ENCODE assay signal across 37 cellular contexts in the genomic region with DNA sequence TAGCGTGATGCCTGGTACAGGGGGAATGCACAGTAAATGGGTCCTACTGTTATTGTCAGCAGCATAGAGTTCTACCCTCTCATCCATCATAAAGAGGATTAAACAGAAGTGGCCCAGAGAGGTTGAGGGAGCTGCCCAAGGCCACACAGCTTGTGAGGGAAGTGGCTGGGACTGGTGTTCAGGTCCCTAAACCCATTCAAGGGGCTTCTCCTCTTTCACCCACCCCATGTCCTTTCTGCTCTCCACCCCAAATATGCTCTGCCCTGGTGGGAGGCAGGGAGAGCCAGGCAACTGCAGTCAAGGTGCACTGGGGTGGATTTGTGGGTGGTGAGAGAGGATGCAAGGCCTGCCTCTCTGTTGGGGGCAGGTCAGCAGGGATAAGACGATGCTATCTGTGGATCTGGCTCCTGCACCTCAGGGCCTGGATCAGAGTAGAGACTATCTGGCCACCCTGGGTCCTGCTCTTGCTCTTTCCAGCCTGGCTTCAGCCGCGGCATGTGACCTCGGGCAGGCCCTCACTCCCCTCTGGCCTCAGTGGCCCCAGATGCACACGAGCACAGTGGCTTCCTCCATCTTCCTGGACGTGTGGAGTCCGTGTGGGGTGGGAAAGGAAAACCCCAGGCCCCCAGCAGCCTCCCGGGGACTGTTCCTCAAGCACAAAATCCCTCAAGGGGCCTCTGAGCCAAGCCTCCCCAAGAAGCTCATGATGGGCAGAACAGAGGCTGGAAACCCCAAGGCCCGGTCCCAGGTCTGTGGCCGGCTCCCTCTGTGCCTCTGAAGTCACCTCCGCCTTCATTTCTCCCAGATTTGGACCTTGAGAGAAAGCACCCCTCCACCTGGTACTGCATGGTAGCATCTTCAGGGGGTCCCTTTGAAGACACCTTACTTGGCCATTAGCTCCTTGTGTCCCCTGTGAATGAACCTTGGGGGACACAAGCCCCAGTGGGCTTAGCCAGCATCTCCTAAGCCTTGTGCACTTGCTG. TPM values are rescaled to one million over a fixed set of nuclear protein-coding genes. Genes with fewer than 3 reads are reported as not detected.
"Had no signal": no experiment of that assay in that cellular context is flagged by ENCODE, and none has a peak within 500 bp of the region (broad histone marks: within the 10 kb centered on the region; RNA-seq: fewer than 3 reads in every experiment).

No MANE protein-coding gene starts in this region.

- H3K4me3 ChIP-seq: adrenal gland, body of pancreas, breast epithelium had no signal

- H3K4me1 ChIP-seq: adrenal gland, body of pancreas, breast epithelium had no signal

- H3K27ac ChIP-seq: adrenal gland, body of pancreas, brain microvascular endothelial cell, breast epithelium, VCaP had no signal

- H3K27me3 ChIP-seq: adrenal gland, body of pancreas, brain microvascular endothelial cell had no signal

- ATAC-seq: activated CD8-positive, alpha-beta T cell treated with anti-CD3 and anti-CD28 coated beads for 36 hours; activated naive CD4-positive, alpha-beta T cell treated with anti-CD3 and anti-CD28 coated beads, Interleukin-2, amount 50 U/mL, for 72 hours; activated T-cell treated with anti-CD3 and anti-CD28 coated beads, Interleukin-2, amount 50 U/mL, for 4 hours; activated T-cell treated with anti-CD3 and anti-CD28 coated beads, Interleukin-2, amount 50 U/mL, for 72 hours; activated T-helper 17 cell treated with anti-CD3 and anti-CD28 coated beads, Interleukin-2, amount 50 U/mL, for 72 hours; body of pancreas had no signal

- H3K36me3 ChIP-seq: adrenal gland, brain microvascular endothelial cell, breast epithelium had no signal

- H3K9me3 ChIP-seq: adrenal gland, body of pancreas had no signal

- DNase-seq: activated B cell treated with CpG ODN at 0.5 μM for 24 hours; activated CD4-positive, alpha-beta memory T cell treated with anti-CD3 and anti-CD28 coated beads for 36 hours; activated CD4-positive, alpha-beta T cell treated with anti-CD3 and anti-CD28 coated beads for 4 hours; activated CD4-positive, alpha-beta T cell treated with anti-CD3 and anti-CD28 coated beads, Interleukin-2, amount 10 ng/mL, durations not matched to agents 24 days and 14 days; activated CD4-positive, alpha-beta T cell treated with anti-CD3 and anti-CD28 coated beads, Interleukin-2, amount 50 U/mL, for 1 hour; activated CD4-positive, alpha-beta T cell treated with anti-CD3 and anti-CD28 coated beads, Interleukin-2, amount 50 U/mL, for 4 hours; activated CD4-positive, CD25-positive, alpha-beta regulatory T cell treated with anti-CD3 and anti-CD28 coated beads, Interleukin-2, amount 50 U/mL, for 72 hours; activated CD8-positive, alpha-beta memory T cell treated with anti-CD3 and anti-CD28 coated beads, Interleukin-2, amount 50 U/mL, for 4 hours; activated CD8-positive, alpha-beta T cell treated with anti-CD3 and anti-CD28 coated beads for 36 hours; activated effector memory CD4-positive, alpha-beta T cell treated with anti-CD3 and anti-CD28 coated beads, Interleukin-2, amount 50 U/mL, for 16 hours; activated gamma-delta T cell treated with Interleukin-2 at 50 U/mL for 16 hours; activated naive CD4-positive, alpha-beta T cell; activated naive CD4-positive, alpha-beta T cell treated with anti-CD3 and anti-CD28 coated beads for 36 hours; activated naive CD4-positive, alpha-beta T cell treated with anti-CD3 and anti-CD28 coated beads, Interleukin-2, amount 50 U/mL, for 16 hours; activated naive CD8-positive, alpha-beta T cell treated with anti-CD3 and anti-CD28 coated beads for 36 hours; activated T-cell treated with anti-CD3 and anti-CD28 coated beads for 4 hours; activated T-cell treated with anti-CD3 and anti-CD28 coated beads, Interleukin-2, amount 50 U/mL, for 1 hour; activated T-cell treated with anti-CD3 and anti-CD28 coated beads, Interleukin-2, amount 50 U/mL, for 4 hours; activated T-cell treated with anti-CD3 and anti-CD28 coated beads, Interleukin-2, amount 50 U/mL, for 72 hours; adrenal gland; amniotic stem cell; aorta; body of pancreas; brain microvascular endothelial cell; central memory CD4-positive, alpha-beta T cell; T-helper 2 cell; T-helper 9 cell had no signal

- FAIRE-seq: astrocyte, TTC549 had no signal

RNA-seq across cellular contexts. Expression of a gene that starts 3.4 kb away (rescaled TPM):
- total RNA-seq: activated B cell treated with CpG ODN at 0.5 μM for 24 hours; activated CD4-positive, alpha-beta memory T cell treated with anti-CD3 and anti-CD28 coated beads for 36 hours; activated CD4-positive, alpha-beta T cell treated with anti-CD3 and anti-CD28 coated beads, Interleukin-2, amount 10 ng/mL, durations not matched to agents 24 days and 14 days; activated CD8-positive, alpha-beta memory T cell treated with anti-CD3 and anti-CD28 coated beads for 36 hours; activated CD8-positive, alpha-beta T cell treated with anti-CD3 and anti-CD28 coated beads for 36 hours; activated naive CD4-positive, alpha-beta T cell treated with anti-CD3 and anti-CD28 coated beads for 36 hours; activated naive CD4-positive, alpha-beta T cell treated with anti-CD3 and anti-CD28 coated beads, Interleukin-2, amount 50 U/mL, for 72 hours; activated naive CD8-positive, alpha-beta T cell treated with anti-CD3 and anti-CD28 coated beads for 36 hours; activated T-cell treated with anti-CD3 and anti-CD28 coated beads, Interleukin-2, amount 50 U/mL, for 4 hours; activated T-cell treated with anti-CD3 and anti-CD28 coated beads, Interleukin-2, amount 50 U/mL, for 72 hours; activated T-helper 1 cell treated with anti-CD3 and anti-CD28 coated beads, Interleukin-12 subunit alpha, Interleukin-12 subunit beta, Interleukin-2, Interleukin-4 antibody, amounts not matched to agents 30 ng/mL and 10 ng/mL and 1 ng/mL, durations not matched to agents 14 hours and 24 hours and 36 hours; activated T-helper 17 cell treated with anti-CD3 and anti-CD28 coated beads, Interleukin-2, amount 50 U/mL, for 72 hours; adrenal gland; aorta; astrocyte; body of pancreas; breast epithelium; cardiac septum; cerebellum had no signal
- polyA plus RNA-seq: adrenal gland, aorta had no signal

RNA-seq across cellular contexts. Expression of a gene that starts 20.6 kb away (rescaled TPM):
- total RNA-seq: activated B cell treated with CpG ODN at 0.5 μM for 24 hours; activated CD4-positive, alpha-beta memory T cell treated with anti-CD3 and anti-CD28 coated beads for 36 hours; activated CD4-positive, alpha-beta T cell treated with anti-CD3 and anti-CD28 coated beads, Interleukin-2, amount 10 ng/mL, durations not matched to agents 24 days and 14 days; activated CD8-positive, alpha-beta memory T cell treated with anti-CD3 and anti-CD28 coated beads for 36 hours; activated CD8-positive, alpha-beta T cell treated with anti-CD3 and anti-CD28 coated beads for 36 hours; activated naive CD4-positive, alpha-beta T cell treated with anti-CD3 and anti-CD28 coated beads for 36 hours; activated naive CD4-positive, alpha-beta T cell treated with anti-CD3 and anti-CD28 coated beads, Interleukin-2, amount 50 U/mL, for 72 hours; activated naive CD8-positive, alpha-beta T cell treated with anti-CD3 and anti-CD28 coated beads for 36 hours; activated T-cell treated with anti-CD3 and anti-CD28 coated beads, Interleukin-2, amount 50 U/mL, for 72 hours; activated T-helper 1 cell treated with anti-CD3 and anti-CD28 coated beads, Interleukin-12 subunit alpha, Interleukin-12 subunit beta, Interleukin-2, Interleukin-4 antibody, amounts not matched to agents 30 ng/mL and 10 ng/mL and 1 ng/mL, durations not matched to agents 14 hours and 24 hours and 36 hours; activated T-helper 17 cell treated with anti-CD3 and anti-CD28 coated beads, Interleukin-2, amount 50 U/mL, for 72 hours; aorta; astrocyte; body of pancreas; cardiac septum; cerebellum had no signal
- polyA plus RNA-seq: adrenal gland, aorta had no signal

RNA-seq across cellular contexts. Expression of a gene that starts 23.8 kb away (rescaled TPM):
- total RNA-seq: activated B cell treated with CpG ODN at 0.5 μM for 24 hours; activated CD4-positive, alpha-beta memory T cell treated with anti-CD3 and anti-CD28 coated beads for 36 hours; activated CD4-positive, alpha-beta T cell treated with anti-CD3 and anti-CD28 coated beads, Interleukin-2, amount 10 ng/mL, durations not matched to agents 24 days and 14 days; activated CD8-positive, alpha-beta memory T cell treated with anti-CD3 and anti-CD28 coated beads for 36 hours; activated CD8-positive, alpha-beta T cell treated with anti-CD3 and anti-CD28 coated beads for 36 hours; activated naive CD4-positive, alpha-beta T cell treated with anti-CD3 and anti-CD28 coated beads for 36 hours; activated naive CD4-positive, alpha-beta T cell treated with anti-CD3 and anti-CD28 coated beads, Interleukin-2, amount 50 U/mL, for 72 hours; activated naive CD8-positive, alpha-beta T cell treated with anti-CD3 and anti-CD28 coated beads for 36 hours; activated T-cell treated with anti-CD3 and anti-CD28 coated beads, Interleukin-2, amount 50 U/mL, for 4 hours; activated T-cell treated with anti-CD3 and anti-CD28 coated beads, Interleukin-2, amount 50 U/mL, for 72 hours; activated T-helper 1 cell treated with anti-CD3 and anti-CD28 coated beads, Interleukin-12 subunit alpha, Interleukin-12 subunit beta, Interleukin-2, Interleukin-4 antibody, amounts not matched to agents 30 ng/mL and 10 ng/mL and 1 ng/mL, durations not matched to agents 14 hours and 24 hours and 36 hours; activated T-helper 17 cell treated with anti-CD3 and anti-CD28 coated beads, Interleukin-2, amount 50 U/mL, for 72 hours; adrenal gland; aorta; astrocyte; body of pancreas; breast epithelium; cardiac septum; cerebellum had no signal
- polyA plus RNA-seq: adrenal gland, aorta had no signal

RNA-seq across cellular contexts. Expression of a gene that starts 25.6 kb away (rescaled TPM):
- total RNA-seq: activated B cell treated with CpG ODN at 0.5 μM for 24 hours; activated CD4-positive, alpha-beta memory T cell treated with anti-CD3 and anti-CD28 coated beads for 36 hours; activated CD4-positive, alpha-beta T cell treated with anti-CD3 and anti-CD28 coated beads, Interleukin-2, amount 10 ng/mL, durations not matched to agents 24 days and 14 days; activated CD8-positive, alpha-beta memory T cell treated with anti-CD3 and anti-CD28 coated beads for 36 hours; activated CD8-positive, alpha-beta T cell treated with anti-CD3 and anti-CD28 coated beads for 36 hours; activated naive CD4-positive, alpha-beta T cell treated with anti-CD3 and anti-CD28 coated beads for 36 hours; activated naive CD4-positive, alpha-beta T cell treated with anti-CD3 and anti-CD28 coated beads, Interleukin-2, amount 50 U/mL, for 72 hours; activated naive CD8-positive, alpha-beta T cell treated with anti-CD3 and anti-CD28 coated beads for 36 hours; activated T-cell treated with anti-CD3 and anti-CD28 coated beads, Interleukin-2, amount 50 U/mL, for 4 hours; activated T-cell treated with anti-CD3 and anti-CD28 coated beads, Interleukin-2, amount 50 U/mL, for 72 hours; activated T-helper 1 cell treated with anti-CD3 and anti-CD28 coated beads, Interleukin-12 subunit alpha, Interleukin-12 subunit beta, Interleukin-2, Interleukin-4 antibody, amounts not matched to agents 30 ng/mL and 10 ng/mL and 1 ng/mL, durations not matched to agents 14 hours and 24 hours and 36 hours; activated T-helper 17 cell treated with anti-CD3 and anti-CD28 coated beads, Interleukin-2, amount 50 U/mL, for 72 hours; adrenal gland; aorta; astrocyte; body of pancreas; breast epithelium; cardiac septum; cerebellum had no signal
- polyA plus RNA-seq: adrenal gland, aorta had no signal

RNA-seq across cellular contexts. Expression of a gene that starts 51.4 kb away (rescaled TPM):
- total RNA-seq: activated B cell treated with CpG ODN at 0.5 μM for 24 hours; activated CD4-positive, alpha-beta memory T cell treated with anti-CD3 and anti-CD28 coated beads for 36 hours; activated CD4-positive, alpha-beta T cell treated with anti-CD3 and anti-CD28 coated beads, Interleukin-2, amount 10 ng/mL, durations not matched to agents 24 days and 14 days; activated CD8-positive, alpha-beta memory T cell treated with anti-CD3 and anti-CD28 coated beads for 36 hours; activated CD8-positive, alpha-beta T cell treated with anti-CD3 and anti-CD28 coated beads for 36 hours; activated naive CD4-positive, alpha-beta T cell treated with anti-CD3 and anti-CD28 coated beads for 36 hours; activated naive CD4-positive, alpha-beta T cell treated with anti-CD3 and anti-CD28 coated beads, Interleukin-2, amount 50 U/mL, for 72 hours; activated naive CD8-positive, alpha-beta T cell treated with anti-CD3 and anti-CD28 coated beads for 36 hours; activated T-cell treated with anti-CD3 and anti-CD28 coated beads, Interleukin-2, amount 50 U/mL, for 4 hours; activated T-cell treated with anti-CD3 and anti-CD28 coated beads, Interleukin-2, amount 50 U/mL, for 72 hours; activated T-helper 1 cell treated with anti-CD3 and anti-CD28 coated beads, Interleukin-12 subunit alpha, Interleukin-12 subunit beta, Interleukin-2, Interleukin-4 antibody, amounts not matched to agents 30 ng/mL and 10 ng/mL and 1 ng/mL, durations not matched to agents 14 hours and 24 hours and 36 hours; activated T-helper 17 cell treated with anti-CD3 and anti-CD28 coated beads, Interleukin-2, amount 50 U/mL, for 72 hours; adrenal gland; aorta; astrocyte; body of pancreas; breast epithelium; cardiac septum; cerebellum had no signal
- polyA plus RNA-seq: aorta had no signal
